ENCODE assay signal across 23 cellular contexts in genomic region chr1:108209456-108210108, GRCh38. TPM values are rescaled to one million over a fixed set of nuclear protein-coding genes. Genes with fewer than 3 reads are reported as not detected.
DNase-seq lines count a peak whose midpoint lies in the region; ATAC-seq and TF ChIP-seq lines count a peak whose summit lies in the region.
"Had no signal": no experiment of that assay in that cellular context is flagged by ENCODE, and none has a peak within 500 bp of the region (broad histone marks: within the 10 kb centered on the region; RNA-seq: fewer than 3 reads in every experiment).

No MANE protein-coding gene starts in this region.

- H4K8ac ChIP-seq in mesendoderm (ENCODE audit: low read depth, low read length): no peak overlapping the region

- H3K36me3 Mint-ChIP-seq in GM23338 (ENCODE audit: low read depth) (no peaks in the 10 kb centered on the region; the same call in 2 of the 3 replicates), WTC11 (peaks cover 2% of the 10 kb centered on the region; the same call in 1 of the 2 replicates)

- H3K4me1 Mint-ChIP-seq in GM23338 (no peaks in the 10 kb centered on the region; the same call in 2 of the 3 replicates), WTC11 (peaks cover 15% of the 10 kb centered on the region)

- H2BK5ac ChIP-seq in mesendoderm (ENCODE audit: low read length): no peak overlapping the region

- no peaks in the 10 kb centered on the region for H3K9me3 ChIP-seq in thyroid gland
- H3K9me3 ChIP-seq: adrenal gland had no signal

- H3F3A ChIP-seq in GM23338 (replicated peaks; ENCODE audit: low read depth): no peaks in the 10 kb centered on the region

- WGBS in mesendoderm (ENCODE audit: extremely low coverage, insufficient coverage, low lambda C conversion rate): no CpG with 5 or more reads among the region's 11 CpGs
- WGBS in thyroid gland, 2 donors: 87 to 96% methylated on average over 4 to 11 of the region's 11 CpGs

- ATAC-seq in GM23338: peak; percentile 40; the same call in 2 of the 3 replicates
- peak; percentile 55 for ATAC-seq in WTC11
- ATAC-seq in Right ventricle myocardium inferior: no peak
- ATAC-seq: heart left ventricle had no signal

- H3K27me3 Mint-ChIP-seq in GM23338 (ENCODE audit: insufficient read depth, low read depth, poor library complexity) (peaks cover 5% of the 10 kb centered on the region), WTC11 (ENCODE audit: low read depth) (peaks cover 8% of the 10 kb centered on the region)

- H2BK15ac ChIP-seq in mesendoderm (replicated peaks; ENCODE audit: low read depth): no peak overlapping the region

- POLR2A ChIA-PET in WTC11 (lab: Charles Lee): no interaction called here

- peak; percentile 10 for DNase-seq in activated CD4-positive, alpha-beta T cell treated with anti-CD3 and anti-CD28 coated beads for 48 hours
- no peak for DNase-seq in activated CD4-positive, alpha-beta T cell treated with anti-CD3 and anti-CD28 coated beads, Interleukin-2, amount 50 U/mL, for 4 hours
- DNase-seq in GM23338 (ENCODE audit: low spot score) (no peak), WTC11 (ENCODE audit: low spot score) (no peak), mesendoderm (no peak), inferior parietal cortex (ENCODE audit: extremely low spot score) (no peak), thyroid gland (no peak), Right ventricle myocardium inferior (ENCODE audit: missing footprints) (no peak)
- DNase-seq: activated T-cell treated with anti-CD3 and anti-CD28 coated beads, Interleukin-2, amount 50 U/mL, for 1 hour; adrenal gland; C1 segment of cervical spinal cord; caudate nucleus; effector memory CD4-positive, alpha-beta T cell; NCI-H187; NCI-H446 treated with DMSO at 0.1 percent for 48 hours; Right ventricle myocardium superior; stimulated activated naive CD4-positive, alpha-beta T cell treated with Interleukin-2 at 50 U/mL for 16 hours had no signal

- H3K79me1 ChIP-seq in mesendoderm (ENCODE audit: low read length): no peaks in the 10 kb centered on the region

- H3K23ac ChIP-seq in mesendoderm (ENCODE audit: low read length): peak overlapping the region; percentile 11

- H3K36me3 ChIP-seq in GM23338 (ENCODE audit: insufficient read depth) (no peaks in the 10 kb centered on the region), mesendoderm (ENCODE audit: control insufficient read depth, insufficient read depth, low read length) (no peaks in the 10 kb centered on the region), thyroid gland (no peaks in the 10 kb centered on the region)
- H3K36me3 ChIP-seq: adrenal gland, heart left ventricle had no signal

- H3K18ac ChIP-seq in mesendoderm (ENCODE audit: low read length): no peak overlapping the region

- no peaks in the 10 kb centered on the region for H3K27me3 ChIP-seq in GM23338 (ENCODE audit: insufficient read depth)
- H3K27me3 ChIP-seq in mesendoderm (ENCODE audit: insufficient read depth, low read length, poor library complexity): no peaks in the 10 kb centered on the region
- no peaks in the 10 kb centered on the region for H3K27me3 ChIP-seq in thyroid gland

- no peak for TF ChIP-seq CTCF in GM23338 (conservative IDR thresholded peaks at IDR 0.05; ENCODE audit: low read depth in 2 of 2)
- TF ChIP-seq CTCF in WTC11 (IDR thresholded peaks at IDR 0.05): no peak
- TF ChIP-seq CTCF in thyroid gland (IDR thresholded peaks at IDR 0.05): no peak

- intact Hi-C loops in thyroid gland (cut with DNase I) (no loop called here), Right ventricle myocardium inferior (cut with DNase I) (no loop called here)

- H4K5ac ChIP-seq in mesendoderm (ENCODE audit: low read length): no peak overlapping the region

- H3K27ac ChIP-seq in GM23338 (ENCODE audit: low read depth): no peak overlapping the region
- no peak overlapping the region for H3K27ac ChIP-seq in mesendoderm (ENCODE audit: low read depth, low read length)
- H3K27ac ChIP-seq in thyroid gland: no peak overlapping the region
- H3K27ac ChIP-seq: adrenal gland, heart left ventricle had no signal

- H3K27ac Mint-ChIP-seq in GM23338 (no peak overlapping the region; the same call in 1 of the 2 replicates), WTC11 (no peak overlapping the region)

- H3K4me1 ChIP-seq in GM23338 (ENCODE audit: insufficient read depth) (peaks cover 9% of the 10 kb centered on the region; the same call in 1 of the 2 replicates), mesendoderm (ENCODE audit: control insufficient read depth, low read depth, low read length) (no peaks in the 10 kb centered on the region), thyroid gland (no peaks in the 10 kb centered on the region)
- H3K4me1 ChIP-seq: adrenal gland, heart left ventricle had no signal

- H2AFZ ChIP-seq in GM23338: peak overlapping the region; percentile 96

- H3K9me3 Mint-ChIP-seq in GM23338: peaks cover 6% of the 10 kb centered on the region; the same call in 2 of the 3 replicates
- peaks cover 13% of the 10 kb centered on the region for H3K9me3 Mint-ChIP-seq in WTC11

- H3K9ac ChIP-seq in mesendoderm (ENCODE audit: low read length): no peak overlapping the region

- no peak overlapping the region for H3K4me3 ChIP-seq in GM23338
- H3K4me3 ChIP-seq in mesendoderm (ENCODE audit: low read length): no peak overlapping the region
- H3K4me3 ChIP-seq in thyroid gland (replicated peaks in 1 of 3): no peak overlapping the region
- H3K4me3 ChIP-seq: adrenal gland, heart left ventricle had no signal

- no peaks in the 10 kb centered on the region for H4K20me1 ChIP-seq in GM23338 (replicated peaks; ENCODE audit: insufficient read depth)

- peak overlapping the region; percentile 34 for H3K56ac ChIP-seq in mesendoderm (ENCODE audit: low read length)

- H3K79me2 ChIP-seq in GM23338 (replicated peaks; ENCODE audit: insufficient read depth): no peaks in the 10 kb centered on the region
- H3K79me2 ChIP-seq in mesendoderm (ENCODE audit: control insufficient read depth, insufficient read depth, low read length): no peaks in the 10 kb centered on the region

- no peak for TF ChIP-seq POLR2A in thyroid gland (IDR thresholded peaks at IDR 0.05)

- H3K4me2 ChIP-seq in GM23338 (0 out of 2 replicates have a peak overlapping the region, but pooled peaks have one; percentile 48), mesendoderm (ENCODE audit: low read length) (no peak overlapping the region)

- no peaks in the 10 kb centered on the region for H3K9me2 ChIP-seq in GM23338 (ENCODE audit: insufficient read depth)

- no peak overlapping the region for H2BK120ac ChIP-seq in mesendoderm (ENCODE audit: low read depth, low read length)

- H2AK5ac ChIP-seq in mesendoderm (ENCODE audit: low read length): no peak overlapping the region

- H3K4ac ChIP-seq in mesendoderm (ENCODE audit: low read depth, low read length): no peak overlapping the region

- CTCF ChIA-PET in WTC11 (lab: Charles Lee): interaction anchor here (0.9 to 1.9 kb wide), 3 partner anchors 9 to 427 kb away, joined by 3 to 4 read pairs (median 4); no protein-coding TSS in a partner anchor

- H3K4me3 Mint-ChIP-seq in GM23338 (no peak overlapping the region), WTC11 (no peak overlapping the region)
- H3K4me3 Mint-ChIP-seq: neural crest cell had no signal

TF ChIP-seq in GM23338, 12 proteins besides CTCF, POLR2A, EP300 and RAD21:
- TF ChIP-seq ZNF331 (CRISPR knock-in tag; IDR thresholded peaks at IDR 0.05; ENCODE audit: low read depth) (no peak), ZNF114 (CRISPR knock-in tag; IDR thresholded peaks at IDR 0.05) (no peak)

TF ChIP-seq in WTC11, 78 proteins besides CTCF, POLR2A, EP300 and RAD21 (continues in another document):
- TF ChIP-seq ZMAT4 (CRISPR knock-in tag; IDR thresholded peaks at IDR 0.05): no peak
- no peak for TF ChIP-seq ZNF671 (CRISPR knock-in tag; IDR thresholded peaks at IDR 0.05)
- TF ChIP-seq HMGXB4 (CRISPR knock-in tag; IDR thresholded peaks at IDR 0.05): no peak

RNA-seq across cellular contexts. Expression of gene SLC25A24, which starts 9.4 kb away (rescaled TPM):
- total RNA-seq in GM23338 (2014; rRNA removed; shearing (Covaris generic)): 46.0 and 58.9 TPM in 2 replicates
- 15.9 and 17.4 TPM in 2 replicates for polyA plus RNA-seq in GM23338 (2016; fragmentation: Nextera tagmentation; extraction: Ambion mirVana)
- total RNA-seq in WTC11 (2021): 34.9 to 39.1 TPM (median 35.9 TPM) in 3 replicates
- polyA plus RNA-seq in mesendoderm (2013, experiment 1 of 2): 62.9 TPM
- 63.6 TPM for polyA plus RNA-seq in mesendoderm (2013, experiment 2 of 2)
- 10 to 100 TPM; 36.1 to 52.0 (median 43.3) TPM for total RNA-seq in thyroid gland
- 18.5 TPM for total RNA-seq in Right ventricle myocardium inferior

RNA-seq across cellular contexts. Expression of gene NBPF4, which starts 34.3 kb away (rescaled TPM):
- not detected in 2 replicates for total RNA-seq in GM23338 (2014; rRNA removed; shearing (Covaris generic))
- not detected in 2 replicates for polyA plus RNA-seq in GM23338 (2016; fragmentation: Nextera tagmentation; extraction: Ambion mirVana)
- total RNA-seq in WTC11 (2021) (not detected in 3 replicates), thyroid gland (not detected), Right ventricle myocardium inferior (not detected)
- not detected for polyA plus RNA-seq in mesendoderm (2013, experiment 1 of 2)
- polyA plus RNA-seq in mesendoderm (2013, experiment 2 of 2): not detected
- total RNA-seq: fibroblast of lung, heart left ventricle, HT-29, kidney, neural crest cell, pulmonary artery endothelial cell, Right ventricle myocardium superior had no signal
- polyA plus RNA-seq: adrenal gland, fibroblast of lung, heart left ventricle had no signal
